8 cellular contexts compared by ENCODE assay signal in genomic region chr7:116576350-116577319, GRCh38. TPM values are rescaled to one million over a fixed set of nuclear protein-coding genes. Genes with fewer than 3 reads are reported as not detected.
A peak's percentile ranks its signal among the peaks of the same experiment; 100 is the strongest.
DNase-seq lines count a peak whose midpoint lies in the region; ATAC-seq and TF ChIP-seq lines count a peak whose summit lies in the region.

No MANE protein-coding gene starts in this region.

- H3K27ac Mint-ChIP-seq in activated naive CD4-positive, alpha-beta T cell treated with anti-CD3 and anti-CD28 coated beads for 36 hours: no peak overlapping the region

- H3K36me3 ChIP-seq in breast epithelium: no peaks in the 10 kb centered on the region

- peaks cover 9% of the 10 kb centered on the region for H3K27me3 Mint-ChIP-seq in activated naive CD4-positive, alpha-beta T cell treated with anti-CD3 and anti-CD28 coated beads for 36 hours (ENCODE audit: low read depth)

- ATAC-seq in GM19372 (IDR thresholded peaks at IDR 0.05; ENCODE audit: low read depth, unreplicated experiment) (peak; percentile 25), HG03196 (IDR thresholded peaks at IDR 0.05; ENCODE audit: unreplicated experiment) (peak; percentile 22), HG02870 (IDR thresholded peaks at IDR 0.05; ENCODE audit: unreplicated experiment) (no peak)

- intact Hi-C loops in breast epithelium (cut with DNase I; ENCODE audit: low total_unique reads): no loop called here
- intact Hi-C loops in activated naive CD4-positive, alpha-beta T cell treated with anti-CD3 and anti-CD28 coated beads for 36 hours (cut with micrococcal nuclease): no loop called here

- no peaks in the 10 kb centered on the region for H3K27me3 ChIP-seq in breast epithelium

- peak overlapping the region; percentile 22 to 56 for H3K27ac ChIP-seq in breast epithelium

- CTCF ChIA-PET in activated naive CD4-positive, alpha-beta T cell treated with anti-CD3 and anti-CD28 coated beads for 36 hours (lab: Charles Lee): interaction anchor here (1.5 to 2.2 kb wide), 2 partner anchors 12 to 15 kb away, joined by 5 to 7 read pairs; no protein-coding TSS in a partner anchor

- no peaks in the 10 kb centered on the region for H3K9me3 ChIP-seq in breast epithelium

- no peak for TF ChIP-seq POLR2A in breast epithelium (IDR thresholded peaks at IDR 0.05)

- no peak overlapping the region for H3K4me3 Mint-ChIP-seq in activated naive CD4-positive, alpha-beta T cell treated with anti-CD3 and anti-CD28 coated beads for 36 hours

- H3K4me3 ChIP-seq in breast epithelium: no peak overlapping the region

- H3K9me3 Mint-ChIP-seq in activated naive CD4-positive, alpha-beta T cell treated with anti-CD3 and anti-CD28 coated beads for 36 hours: no peaks in the 10 kb centered on the region

- TF ChIP-seq CTCF in breast epithelium (IDR thresholded peaks at IDR 0.05): no peak

- DNase-seq in breast epithelium (ENCODE audit: low spot score in 2 of 2) (no peak), renal cortical epithelial cell (ENCODE audit: low read depth) (peak; percentile 80), mucosa of gallbladder (ENCODE audit: low spot score) (no peak), NCI-H524 treated with DMSO at 0.1 percent for 48 hours (lab: John Stamatoyannopoulos, UW) (no peak)
- DNase-seq in activated naive CD4-positive, alpha-beta T cell treated with anti-CD3 and anti-CD28 coated beads for 36 hours: no peak

- H3K4me1 ChIP-seq in breast epithelium: no peaks in the 10 kb centered on the region

- H3K36me3 Mint-ChIP-seq in activated naive CD4-positive, alpha-beta T cell treated with anti-CD3 and anti-CD28 coated beads for 36 hours (ENCODE audit: low read depth): no peaks in the 10 kb centered on the region

- H3K4me1 Mint-ChIP-seq in activated naive CD4-positive, alpha-beta T cell treated with anti-CD3 and anti-CD28 coated beads for 36 hours (ENCODE audit: low read depth): peaks cover 4% of the 10 kb centered on the region

RNA-seq across cellular contexts. Expression of gene CAV1, which starts 51.8 kb away (rescaled TPM):
- 100 to 1,000 TPM; 117 to 729 (median 154) TPM for total RNA-seq in breast epithelium
- total RNA-seq in renal cortical epithelial cell: 217 and 552 TPM in 2 replicates
- total RNA-seq in activated naive CD4-positive, alpha-beta T cell treated with anti-CD3 and anti-CD28 coated beads for 36 hours: under 1 TPM in 1 of 2 experiments, not detected in 1; 0.35 TPM
- 239 TPM for total RNA-seq in mucosa of gallbladder

Comparison
In these comparisons a context has a peak if more than half of its experiments do, and no peak if none do; other contexts are left out.
1. RNA of gene CAV1, which starts 51.8 kb away (total RNA-seq): 217 to 552 TPM in renal cortical epithelial cell, 239 TPM in mucosa of gallbladder (single experiment) and 117 to 729 TPM in breast epithelium; 0.35 TPM in activated naive CD4-positive, alpha-beta T cell treated with anti-CD3 and anti-CD28 coated beads for 36 hours; every median in the first group is over 10 times any median in the second.